Comparison of ENCODE assay signal across 10 cellular contexts in genomic region chr15:84819291-84819768, GRCh38. TPM values are rescaled to one million over a fixed set of nuclear protein-coding genes. Genes with fewer than 3 reads are reported as not detected.
A peak's percentile ranks its signal among the peaks of the same experiment; 100 is the strongest.
DNase-seq lines count a peak whose midpoint lies in the region; ATAC-seq, FAIRE-seq and TF ChIP-seq lines count a peak whose summit lies in the region.
"Had no signal": no experiment of that assay in that cellular context is flagged by ENCODE, and none has a peak within 500 bp of the region (broad histone marks: within the 10 kb centered on the region; RNA-seq: fewer than 3 reads in every experiment).

No MANE protein-coding gene starts in this region.

- CTCF ChIA-PET in H1 (lab: Charles Lee; ENCODE audit: partially characterized antibody) = interaction anchor here (0.6 to 5.0 kb wide), 20 partner anchors 9 to 220 kb away, joined by 3 to 40 read pairs (median 5); partner anchors contain the start of gene WDR73
- CTCF ChIA-PET in activated CD8-positive, alpha-beta memory T cell treated with anti-CD3 and anti-CD28 coated beads, Interleukin-2, amount 10 ng/mL, durations not matched to agents 7 days and 5 days (lab: Charles Lee) = no interaction called here

- peak overlapping the region; percentile 48; the same call in 1 of the 2 replicates for H2BK5ac ChIP-seq in H1 (ENCODE audit: low read depth, low read length)

- peaks cover 21% of the 10 kb centered on the region for H3K4me1 ChIP-seq in NT2/D1 (ENCODE audit: insufficient read depth, insufficient read length)
- peaks cover 9 to 25% (median 18%) of the 10 kb centered on the region in 4 experiments for H3K4me1 ChIP-seq in H1 (replicated peaks in 1 of 4; ENCODE audit: control insufficient read depth in 3 of 4, insufficient read depth in 4 of 4, low read length in 3 of 4)
- H3K4me1 ChIP-seq in lung (ENCODE audit: control insufficient read depth in 2 of 2, insufficient read depth in 2 of 2, low read length in 2 of 2) = peaks cover 28 to 30% of the 10 kb centered on the region in 2 donors
- H3K4me1 ChIP-seq in thoracic aorta (ENCODE audit: control insufficient read depth in 1 of 2, low read depth in 2 of 2) = peaks cover 52 to 87% of the 10 kb centered on the region in 2 donors

- peak overlapping the region; percentile 53 for H3K9ac ChIP-seq in NT2/D1 (ENCODE audit: insufficient read length, low read depth)
- no peak overlapping the region for H3K9ac ChIP-seq in H1 (replicated peaks in 1 of 4; ENCODE audit: extremely low read depth in 1 of 4, low read depth in 3 of 4, low read length in 3 of 4)

- no peaks in the 10 kb centered on the region for H3K36me3 Mint-ChIP-seq in activated CD8-positive, alpha-beta memory T cell treated with anti-CD3 and anti-CD28 coated beads, Interleukin-2, amount 10 ng/mL, durations not matched to agents 7 days and 5 days

- H3K9me3 Mint-ChIP-seq in activated CD8-positive, alpha-beta memory T cell treated with anti-CD3 and anti-CD28 coated beads, Interleukin-2, amount 10 ng/mL, durations not matched to agents 7 days and 5 days (ENCODE audit: low read depth) = no peaks in the 10 kb centered on the region

- H3K36me3 ChIP-seq in NT2/D1 (ENCODE audit: insufficient read depth, insufficient read length, low read length) = peaks cover 46% of the 10 kb centered on the region
- H3K36me3 ChIP-seq in H1 (ENCODE audit: control insufficient read depth in 2 of 4, insufficient read depth in 4 of 4, low read length in 3 of 4) = no peaks in the 10 kb centered on the region
- H3K36me3 ChIP-seq in lung (ENCODE audit: control insufficient read depth in 2 of 2, insufficient read depth in 2 of 2, low read length in 2 of 2) = no peaks in the 10 kb centered on the region
- H3K36me3 ChIP-seq in thoracic aorta = no peaks in the 10 kb centered on the region

- no peak for FAIRE-seq in H1 (lab: Jason Lieb, UNC)

- H3K27me3 ChIP-seq in NT2/D1 (ENCODE audit: insufficient read depth, insufficient read length) = no peaks in the 10 kb centered on the region
- H3K27me3 ChIP-seq in H1 (replicated peaks in 1 of 4; ENCODE audit: control insufficient read depth in 3 of 4, extremely low read depth in 1 of 4, insufficient read depth in 3 of 4, low read length in 3 of 4) = peaks cover 0 to 3% (median 0%) of the 10 kb centered on the region in 4 experiments; a peak in 2 of 7 replicates
- no peaks in the 10 kb centered on the region for H3K27me3 ChIP-seq in lung (ENCODE audit: control insufficient read depth, insufficient read depth)
- no peaks in the 10 kb centered on the region for H3K27me3 ChIP-seq in thoracic aorta (replicated peaks; ENCODE audit: insufficient read depth)

- H3K4ac ChIP-seq in H1 (replicated peaks; ENCODE audit: insufficient read length, low read depth, low read length) = no peak overlapping the region

- H3K4me1 Mint-ChIP-seq in activated CD8-positive, alpha-beta memory T cell treated with anti-CD3 and anti-CD28 coated beads, Interleukin-2, amount 10 ng/mL, durations not matched to agents 7 days and 5 days = peaks cover 6% of the 10 kb centered on the region

- no peak for TF ChIP-seq EP300 in H1 (IDR thresholded peaks at IDR 0.05; ENCODE audit: borderline replicate concordance in 1 of 2, low read depth in 2 of 2, low read length in 2 of 2)

- no peak for TF ChIP-seq POLR2A in H1 (IDR thresholded peaks at IDR 0.05; ENCODE audit: control extremely low read depth in 1 of 2, low read depth in 2 of 2, low read length in 2 of 2)

- WGBS in H1 (ENCODE audit: extremely low coverage in 1 of 2, insufficient coverage in 1 of 2, insufficient read length in 1 of 2, insufficient replicate concordance in 2 of 2, low coverage in 1 of 2, low lambda C conversion rate in 2 of 2, missing lambda C conversion rate in 1 of 2), 2 experiments = 86% methylated on average over 3 of the region's 3 CpGs; no CpG with 5 or more reads in 1 of the 2 experiments
- WGBS in lung, 2 donors = 50 to 64% methylated on average over 3 of the region's 3 CpGs

- no peak overlapping the region for H2BK120ac ChIP-seq in H1 (replicated peaks; ENCODE audit: low read depth, low read length)

- H3K79me1 ChIP-seq in H1 (ENCODE audit: low read depth, low read length) = 0 out of 2 replicates have a peak, but pooled peaks cover 4% of the 10 kb centered on the region

- peak overlapping the region in 1 of 2 experiments; percentile 30; a peak in 1 of 4 replicates for H3K4me2 ChIP-seq in H1 (ENCODE audit: insufficient read depth in 1 of 2, low read depth in 2 of 2, low read length in 2 of 2)

- TF ChIP-seq CTCF in H1 (IDR thresholded peaks at IDR 0.05; ENCODE audit: control extremely low read depth in 1 of 3, insufficient read depth in 1 of 3, low read depth in 1 of 3, low read length in 3 of 3) (peak in 1 of 3 experiments; percentile 19; a peak in 1 of 4 replicates), lung (IDR thresholded peaks at IDR 0.05; ENCODE audit: control extremely low read depth, extremely low read depth) (no peak), thoracic aorta (IDR thresholded peaks at IDR 0.05) (no peak)

- H4K8ac ChIP-seq in H1 (ENCODE audit: extremely low read depth, insufficient read depth, low read length) = no peak overlapping the region

- no peaks in the 10 kb centered on the region for H3K9me3 ChIP-seq in NT2/D1 (ENCODE audit: insufficient read depth, low read length)
- no peaks in the 10 kb centered on the region for H3K9me3 ChIP-seq in H1 (ENCODE audit: insufficient read depth in 2 of 2, low read depth in 1 of 2, low read length in 1 of 2)
- H3K9me3 ChIP-seq in lung (ENCODE audit: control insufficient read depth in 2 of 2, insufficient read depth in 1 of 2, low read length in 1 of 2) = no peaks in the 10 kb centered on the region
- no peaks in the 10 kb centered on the region for H3K9me3 ChIP-seq in thoracic aorta

- peaks cover 2% of the 10 kb centered on the region; the same call in 1 of the 2 replicates for H3K23me2 ChIP-seq in H1 (ENCODE audit: low read depth, low read length)

- TF ChIP-seq RAD21 in H1 (IDR thresholded peaks at IDR 0.05 in 1 of 2, conservative IDR thresholded peaks at IDR 0.05 in 1 of 2; ENCODE audit: low read depth in 2 of 2, low read length in 2 of 2) = no peak; a peak in 1 of 4 replicates

- H3K4me3 ChIP-seq in NT2/D1 (ENCODE audit: insufficient read length, low read depth) (peak overlapping the region; percentile 12), H1 (ENCODE audit: extremely low read depth in 1 of 4, insufficient read depth in 2 of 4, low read depth in 3 of 4, low read length in 4 of 4) (no peak overlapping the region), lung (no peak overlapping the region), thoracic aorta (peak overlapping the region; percentile 67)

- POLR2A ChIA-PET in H1 (lab: Charles Lee; ENCODE audit: partially characterized antibody) = interaction anchor here (0.7 to 2.6 kb wide), 3 partner anchors 10 to 103 kb away, joined by 3 to 8 read pairs (median 3); partner anchors contain the start of gene SEC11A

- peak overlapping the region; percentile 92 for H2BK15ac ChIP-seq in H1 (ENCODE audit: low read length)

- no peak overlapping the region for H3K14ac ChIP-seq in H1 (ENCODE audit: insufficient read length)

- no peak for DNase-seq in NT2/D1 (ENCODE audit: low read depth, low spot score)
- DNase-seq in H1 (ENCODE audit: low read depth in 1 of 2, low spot score in 2 of 2) = no peak
- no peak for DNase-seq in lung (ENCODE audit: low spot score)
- DNase-seq in thoracic aorta (ENCODE audit: low spot score) = no peak
- no peak for DNase-seq in putamen (ENCODE audit: low spot score)
- DNase-seq in activated CD8-positive, alpha-beta memory T cell treated with anti-CD3 and anti-CD28 coated beads, Interleukin-2, amount 10 ng/mL, durations not matched to agents 7 days and 5 days = no peak
- no peak for DNase-seq in HuH-7.5 (ENCODE audit: low spot score)
- DNase-seq: activated CD4-positive, alpha-beta T cell treated with anti-CD3 and anti-CD28 coated beads for 48 hours; DND-41 had no signal

- H3K79me2 ChIP-seq in H1 (ENCODE audit: control insufficient read depth in 1 of 2, insufficient read depth in 2 of 2, low read length in 2 of 2) = no peaks in the 10 kb centered on the region

- no peaks in the 10 kb centered on the region for H4K20me1 ChIP-seq in H1 (replicated peaks in 1 of 2; ENCODE audit: control insufficient read depth in 1 of 2, insufficient read depth in 2 of 2, low read length in 2 of 2)

- H4K91ac ChIP-seq in H1 (replicated peaks; ENCODE audit: insufficient read length, low read length) = no peak overlapping the region

- no peak overlapping the region for H3K18ac ChIP-seq in H1 (ENCODE audit: extremely low read depth, low read length)

- H3K27ac Mint-ChIP-seq in activated CD8-positive, alpha-beta memory T cell treated with anti-CD3 and anti-CD28 coated beads, Interleukin-2, amount 10 ng/mL, durations not matched to agents 7 days and 5 days = no peak overlapping the region

- ATAC-seq in lung (ENCODE audit: insufficient read depth, low FRiP score) (no peak), thoracic aorta (ENCODE audit: insufficient number of reproducible peaks, low FRiP score, low read depth) (no peak), HG03457 (IDR thresholded peaks at IDR 0.05; ENCODE audit: unreplicated experiment) (no peak)
- no peak for ATAC-seq in activated CD8-positive, alpha-beta memory T cell treated with anti-CD3 and anti-CD28 coated beads, Interleukin-2, amount 10 ng/mL, durations not matched to agents 7 days and 5 days

- H4K5ac ChIP-seq in H1 (ENCODE audit: insufficient read length, low read depth, low read length) = no peak overlapping the region

- no peak overlapping the region; the same call in 1 of the 2 replicates for H2BK12ac ChIP-seq in H1 (ENCODE audit: low read depth, low read length)

- H2BK20ac ChIP-seq in H1 (ENCODE audit: low read length) = peak overlapping the region; percentile 90

- H2AFZ ChIP-seq in H1 (ENCODE audit: low read length) = no peak overlapping the region

- no peak overlapping the region for H3K23ac ChIP-seq in H1 (ENCODE audit: insufficient read length)

- no peak overlapping the region for H3K27ac ChIP-seq in H1 (ENCODE audit: low read depth, low read length)
- peak overlapping the region; percentile 86 to 88 for H3K27ac ChIP-seq in lung (ENCODE audit: low read depth in 1 of 2, low read length in 1 of 2)
- H3K27ac ChIP-seq in thoracic aorta = peak overlapping the region; percentile 95 to 96

- H2AK5ac ChIP-seq in H1 (ENCODE audit: low read depth, low read length) = peak overlapping the region; percentile 56

- H3K56ac ChIP-seq in H1 (replicated peaks; ENCODE audit: insufficient read length, low read depth, low read length) = no peak overlapping the region

- H3K27me3 Mint-ChIP-seq in activated CD8-positive, alpha-beta memory T cell treated with anti-CD3 and anti-CD28 coated beads, Interleukin-2, amount 10 ng/mL, durations not matched to agents 7 days and 5 days = peaks cover 12% of the 10 kb centered on the region

- H3K4me3 Mint-ChIP-seq in activated CD8-positive, alpha-beta memory T cell treated with anti-CD3 and anti-CD28 coated beads, Interleukin-2, amount 10 ng/mL, durations not matched to agents 7 days and 5 days = no peak overlapping the region

RNA-seq across cellular contexts. Expression of gene ALPK3, which starts 2.2 kb away (rescaled TPM):
- 16.0 and 19.2 TPM in 2 replicates for total RNA-seq in H1 (2021; fragmentation: NEBNext Ultra II Directional; extraction: Animal tissue kit (Norgen Biotek cat#: 25700))
- polyA plus RNA-seq in H1 (2011; rRNA removed) (4.4 and 4.9 TPM in 2 replicates), lung (1 to 10 TPM; 3.1 to 4.2 TPM)
- polyA plus RNA-seq in H1 (2011; cell fraction: cytosol; rRNA removed) = 4.2 TPM
- 10.3 TPM for polyA plus RNA-seq in H1 (2011; cell fraction: nucleus; rRNA removed)
- polyA plus RNA-seq in H1 (2012, experiment 1 of 2) = 7.6 to 11.5 TPM (median 8.7 TPM) in 4 replicates
- 4.6 TPM for polyA plus RNA-seq in H1 (2012, experiment 2 of 2)
- 6.6 TPM for polyA plus RNA-seq in H1 (2013, experiment 1 of 2)
- 5.8 TPM for polyA plus RNA-seq in H1 (2013, experiment 2 of 2)
- 9.1 and 14.5 TPM in 2 replicates for polyA minus RNA-seq in H1 (2011; rRNA and poly(A)+ RNA removed)
- 5.1 TPM for polyA minus RNA-seq in H1 (2011; cell fraction: cytosol; rRNA and poly(A)+ RNA removed)
- 7.5 TPM for polyA minus RNA-seq in H1 (2011; cell fraction: nucleus; rRNA and poly(A)+ RNA removed)
- total RNA-seq in lung (10 to 100 TPM in 1 of 2 donors, 1 to 10 TPM in 1; 8.2 to 12.2 TPM), thoracic aorta (10 to 100 TPM; 56.9 to 81.1 TPM)
- under 1 TPM; 0.23 to 0.35 TPM for total RNA-seq in activated CD8-positive, alpha-beta memory T cell treated with anti-CD3 and anti-CD28 coated beads, Interleukin-2, amount 10 ng/mL, durations not matched to agents 7 days and 5 days

Comparison
In these comparisons a context has a peak if more than half of its experiments do, and no peak if none do; other contexts are left out.
1. H3K4me3 ChIP-seq: peak in NT2/D1 (single experiment) and thoracic aorta (single experiment); none in H1 (0 of 4) and lung (single experiment).
2. RNA of gene ALPK3, which starts 2.2 kb away (total RNA-seq): 56.9 to 81.1 TPM in thoracic aorta, 16.0 to 19.2 TPM in H1 and 8.2 to 12.2 TPM in lung; 0.23 to 0.35 TPM in activated CD8-positive, alpha-beta memory T cell treated with anti-CD3 and anti-CD28 coated beads, Interleukin-2, amount 10 ng/mL, durations not matched to agents 7 days and 5 days; every median in the first group is over 4 times any median in the second.